8 cellular contexts compared by ENCODE assay signal in the genomic region with DNA sequence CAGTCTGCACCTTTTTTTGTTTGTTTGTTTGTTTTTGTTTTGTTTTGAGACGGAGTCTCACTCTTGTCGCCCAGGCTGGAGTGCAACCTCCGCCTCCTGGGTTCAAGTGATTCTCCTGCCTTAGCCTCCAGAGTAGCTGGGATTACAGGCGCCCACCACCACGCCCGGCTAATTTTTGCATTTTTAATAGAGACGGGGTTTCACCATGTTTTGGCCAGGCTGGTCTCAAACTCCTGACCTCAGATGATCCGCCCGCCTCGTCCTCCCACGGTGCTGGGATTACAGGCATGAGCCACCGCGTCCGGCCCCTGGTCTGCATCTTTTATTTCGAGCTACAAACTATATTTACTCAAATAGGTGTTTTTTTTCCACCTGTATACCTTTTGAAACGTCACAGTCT. TPM values are rescaled to one million over a fixed set of nuclear protein-coding genes. Genes with fewer than 3 reads are reported as not detected.
DNase-seq lines count a peak whose midpoint lies in the region; FAIRE-seq and TF ChIP-seq lines count a peak whose summit lies in the region.
"Not testable (repeated sequence)": the region's sequence is repeated elsewhere in the genome, so short reads cannot be mapped to it uniquely, and the experiment has no call there.

No MANE protein-coding gene starts in this region.

- peak overlapping the region; percentile 80 to 98 (median 89) for H3K4me2 ChIP-seq in BLaER1 treated with 17β-estradiol and CSF1 and Interleukin-3, amounts not matched to agents 10 nM and 100 nM
- peak overlapping the region; percentile 84 for H3K4me2 ChIP-seq in SK-N-SH

- H3K4me1 ChIP-seq in BLaER1 treated with 17β-estradiol and CSF1 and Interleukin-3, amounts not matched to agents 10 nM and 100 nM, result peaks cover 22 to 49% (median 38%) of the 10 kb centered on the region in 10 experiments
- H3K4me1 ChIP-seq in SK-N-SH (ENCODE audit: control insufficient read depth in 1 of 2, insufficient read depth in 2 of 2, low read depth in 1 of 2, low read length in 1 of 2), result peaks cover 7 to 13% of the 10 kb centered on the region in 2 experiments; a peak in 3 of 4 replicates
- peaks cover 4 to 10% of the 10 kb centered on the region in 2 donors for H3K4me1 ChIP-seq in kidney (ENCODE audit: control insufficient read depth in 1 of 2, insufficient read depth in 1 of 2, low read depth in 1 of 2, low read length in 2 of 2)
- H3K4me1 ChIP-seq in neutrophil (ENCODE audit: control insufficient read depth in 1 of 2, insufficient read depth in 1 of 2, low read depth in 1 of 2, low read length in 1 of 2), result peaks cover 23 to 24% of the 10 kb centered on the region in 2 experiments

- H3K36me3 ChIP-seq in BLaER1 treated with 17β-estradiol and CSF1 and Interleukin-3, amounts not matched to agents 10 nM and 100 nM, result peaks cover 28 to 53% (median 39%) of the 10 kb centered on the region in 11 experiments
- peaks cover 28 to 38% of the 10 kb centered on the region in 2 experiments for H3K36me3 ChIP-seq in SK-N-SH (replicated peaks in 1 of 2; ENCODE audit: control insufficient read depth in 1 of 2, insufficient read depth in 2 of 2, low read length in 1 of 2)
- not testable (repeated sequence) for H3K36me3 ChIP-seq in kidney (ENCODE audit: control insufficient read depth in 1 of 2, insufficient read depth in 2 of 2, low read length in 2 of 2)
- H3K36me3 ChIP-seq in neutrophil, result peaks cover 14% of the 10 kb centered on the region

- not testable (repeated sequence) for H3F3A ChIP-seq in SK-N-SH (replicated peaks; ENCODE audit: insufficient read depth)

- H3K9me2 ChIP-seq in SK-N-SH, result not testable (repeated sequence)

- CTCF ChIA-PET in SK-N-SH (lab: Yijun Ruan, JAX), result not testable (repeated sequence)

- H3K27ac Mint-ChIP-seq in activated naive CD8-positive, alpha-beta T cell, result peak overlapping the region; percentile 95
- H3K27ac Mint-ChIP-seq in endothelial cell (ENCODE audit: unreplicated experiment), result peak overlapping the region; percentile 91

- peak overlapping the region in 10 of 11 experiments; percentile 97 to 100 (median 99); a peak in 16 of 22 replicates for H3K27ac ChIP-seq in BLaER1 treated with 17β-estradiol and CSF1 and Interleukin-3, amounts not matched to agents 10 nM and 100 nM
- not testable (repeated sequence) for H3K27ac ChIP-seq in SK-N-SH (ENCODE audit: low read depth in 2 of 2, low read length in 1 of 2)
- peak overlapping the region in 1 of 2 donors; percentile 100 for H3K27ac ChIP-seq in kidney (ENCODE audit: low read depth in 2 of 2, low read length in 2 of 2)
- H3K27ac ChIP-seq in neutrophil, result peak overlapping the region; percentile 99
- H3K27ac ChIP-seq in substantia nigra (ENCODE audit: low read depth, low read length, poor library complexity, severe bottlenecking), result peak overlapping the region; percentile 95

- H3K9me3 ChIP-seq in BLaER1 treated with 17β-estradiol and CSF1 and Interleukin-3, amounts not matched to agents 10 nM and 100 nM (replicated peaks in 1 of 11); SK-N-SH; kidney (ENCODE audit: control insufficient read depth in 1 of 2, low read length in 2 of 2); neutrophil: not testable (repeated sequence)

- peak overlapping the region; percentile 96 to 99 (median 98) for H3K9ac ChIP-seq in BLaER1 treated with 17β-estradiol and CSF1 and Interleukin-3, amounts not matched to agents 10 nM and 100 nM
- H3K9ac ChIP-seq in SK-N-SH (peak overlapping the region; percentile 99), kidney (ENCODE audit: low read length in 2 of 2) (peak overlapping the region; percentile 74 to 94)

- peaks cover 36% of the 10 kb centered on the region for H3K4me1 Mint-ChIP-seq in activated naive CD8-positive, alpha-beta T cell (ENCODE audit: low read depth)
- peaks cover 14% of the 10 kb centered on the region for H3K4me1 Mint-ChIP-seq in endothelial cell (ENCODE audit: unreplicated experiment)

- FAIRE-seq in kidney (lab: Jason Lieb, UNC), result not testable (repeated sequence)

- intact Hi-C loops in kidney (cut with DNase I), result not testable (repeated sequence)

- 1% methylated on average over 16 of the region's 16 CpGs for WGBS in SK-N-SH (ENCODE audit: low lambda C conversion rate)

- H3K27me3 ChIP-seq in BLaER1 treated with 17β-estradiol and CSF1 and Interleukin-3, amounts not matched to agents 10 nM and 100 nM; SK-N-SH (ENCODE audit: insufficient read depth); neutrophil: not testable (repeated sequence)

- peak overlapping the region; percentile 85 for H2AFZ ChIP-seq in SK-N-SH (ENCODE audit: low read depth)

- not testable (repeated sequence) for H3K9me3 Mint-ChIP-seq in activated naive CD8-positive, alpha-beta T cell (ENCODE audit: low read depth); endothelial cell (ENCODE audit: unreplicated experiment)

- not testable (repeated sequence) for TF ChIP-seq RAD21 in SK-N-SH (IDR thresholded peaks at IDR 0.05; ENCODE audit: low read length)

- peak overlapping the region; percentile 69 to 97 (median 82) for H3K4me3 ChIP-seq in BLaER1 treated with 17β-estradiol and CSF1 and Interleukin-3, amounts not matched to agents 10 nM and 100 nM
- H3K4me3 ChIP-seq in SK-N-SH (ENCODE audit: low read depth in 2 of 2, low read length in 1 of 2), result peak overlapping the region; percentile 88 to 90
- peak overlapping the region; percentile 85 to 97 for H3K4me3 ChIP-seq in kidney (ENCODE audit: low read length in 2 of 2)
- peak overlapping the region; percentile 86 to 98 for H3K4me3 ChIP-seq in neutrophil (ENCODE audit: low read depth in 1 of 2, low read length in 1 of 2)

- DNase-seq in HT-29 (ENCODE audit: low spot score), result peak; percentile 3
- DNase-seq in SK-N-SH; endothelial cell (ENCODE audit: low spot score); kidney; substantia nigra (lab: John Stamatoyannopoulos, UW): not testable (repeated sequence)

- H3K27me3 Mint-ChIP-seq in activated naive CD8-positive, alpha-beta T cell; endothelial cell (ENCODE audit: unreplicated experiment): not testable (repeated sequence)

- not testable (repeated sequence) for TF ChIP-seq CTCF in SK-N-SH (IDR thresholded peaks at IDR 0.05); endothelial cell (IDR thresholded peaks at IDR 0.05; ENCODE audit: unreplicated experiment); kidney (IDR thresholded peaks at IDR 0.05; ENCODE audit: borderline replicate concordance, extremely low read depth, insufficient read depth); neutrophil (IDR thresholded peaks at IDR 0.05)

- peaks cover 13 to 34% (median 27%) of the 10 kb centered on the region in 11 experiments; a peak in 19 of 22 replicates for H4K20me1 ChIP-seq in BLaER1 treated with 17β-estradiol and CSF1 and Interleukin-3, amounts not matched to agents 10 nM and 100 nM
- H4K20me1 ChIP-seq in SK-N-SH (ENCODE audit: insufficient read depth), result not testable (repeated sequence)

- H3K4me3 Mint-ChIP-seq in activated naive CD8-positive, alpha-beta T cell, result peak overlapping the region; percentile 93
- H3K4me3 Mint-ChIP-seq in endothelial cell (ENCODE audit: unreplicated experiment), result peak overlapping the region; percentile 96

- H3K79me2 ChIP-seq in SK-N-SH (ENCODE audit: insufficient read depth), result peaks cover 80% of the 10 kb centered on the region

- POLR2A ChIA-PET in SK-N-SH (lab: Yijun Ruan, JAX), result interaction anchor here (0.5 to 0.6 kb wide), 2 partner anchors 422 to 1639 kb away, joined by 3 read pairs; no protein-coding TSS in a partner anchor

- H3K36me3 Mint-ChIP-seq in activated naive CD8-positive, alpha-beta T cell; endothelial cell (ENCODE audit: low read depth, unreplicated experiment): not testable (repeated sequence)

- not testable (repeated sequence) for TF ChIP-seq EP300 in SK-N-SH (IDR thresholded peaks at IDR 0.05; ENCODE audit: borderline replicate concordance in 1 of 2, low read depth in 1 of 2, low read length in 1 of 2)

RNA-seq across cellular contexts. Expression of gene RAD17, which starts 0.7 kb away (rescaled TPM):
- 7.2 and 14.9 TPM in 2 replicates for total RNA-seq in HT-29 (2014; rRNA removed; shearing (Covaris generic))
- polyA plus RNA-seq in SK-N-SH (2012; rRNA removed) (15.4 and 16.9 TPM in 2 replicates), kidney (ENCODE audit: insufficient read depth, low read depth, low replicate concordance) (19.7 TPM)
- 15.0 and 16.9 TPM in 2 replicates for polyA plus RNA-seq in SK-N-SH (2012; cell fraction: cytosol; rRNA removed)
- polyA plus RNA-seq in SK-N-SH (2012; cell fraction: nucleus; rRNA removed), result 34.8 and 41.9 TPM in 2 replicates
- total RNA-seq in endothelial cell (ENCODE audit: unreplicated experiment) (23.3 TPM), kidney (26.6 TPM)

RNA-seq across cellular contexts. Expression of gene AK6, which starts 1.0 kb away (rescaled TPM):
- 23.7 and 23.8 TPM in 2 replicates for total RNA-seq in HT-29 (2014; rRNA removed; shearing (Covaris generic))
- polyA plus RNA-seq in SK-N-SH (2012; rRNA removed), result 12.9 and 15.1 TPM in 2 replicates
- polyA plus RNA-seq in SK-N-SH (2012; cell fraction: cytosol; rRNA removed), result 23.4 and 43.1 TPM in 2 replicates
- polyA plus RNA-seq in SK-N-SH (2012; cell fraction: nucleus; rRNA removed), result 4.9 and 9.5 TPM in 2 replicates
- 27.1 TPM for total RNA-seq in endothelial cell (ENCODE audit: unreplicated experiment)
- 31.1 TPM for total RNA-seq in kidney
- 73.7 TPM for polyA plus RNA-seq in kidney (ENCODE audit: insufficient read depth, low read depth, low replicate concordance)

RNA-seq across cellular contexts. Expression of gene TAF9, which starts 1.0 kb away (rescaled TPM):
- 77.5 and 82.6 TPM in 2 replicates for total RNA-seq in HT-29 (2014; rRNA removed; shearing (Covaris generic))
- 106 and 138 TPM in 2 replicates for polyA plus RNA-seq in SK-N-SH (2012; rRNA removed)
- 140 and 172 TPM in 2 replicates for polyA plus RNA-seq in SK-N-SH (2012; cell fraction: cytosol; rRNA removed)
- 65.0 and 98.1 TPM in 2 replicates for polyA plus RNA-seq in SK-N-SH (2012; cell fraction: nucleus; rRNA removed)
- 59.4 TPM for total RNA-seq in endothelial cell (ENCODE audit: unreplicated experiment)
- total RNA-seq in kidney, result 42.4 TPM
- 46.4 TPM for polyA plus RNA-seq in kidney (ENCODE audit: insufficient read depth, low read depth, low replicate concordance)

RNA-seq across cellular contexts. Expression of gene CCDC125, which starts 37.7 kb away (rescaled TPM):
- total RNA-seq in HT-29 (2014; rRNA removed; shearing (Covaris generic)), result 3.4 and 3.7 TPM in 2 replicates
- polyA plus RNA-seq in SK-N-SH (2012; rRNA removed) (1.7 and 2.3 TPM in 2 replicates), kidney (ENCODE audit: insufficient read depth, low read depth, low replicate concordance) (4.5 TPM)
- 1.9 and 2.4 TPM in 2 replicates for polyA plus RNA-seq in SK-N-SH (2012; cell fraction: cytosol; rRNA removed)
- 4.8 and 6.7 TPM in 2 replicates for polyA plus RNA-seq in SK-N-SH (2012; cell fraction: nucleus; rRNA removed)
- total RNA-seq in endothelial cell (ENCODE audit: unreplicated experiment) (4.8 TPM), kidney (10.6 TPM)

RNA-seq across cellular contexts. Expression of gene MARVELD2, which starts 44.6 kb away (rescaled TPM):
- total RNA-seq in HT-29 (2014; rRNA removed; shearing (Covaris generic)), result 21.8 and 26.7 TPM in 2 replicates
- polyA plus RNA-seq in SK-N-SH (2012; rRNA removed) (0.07 TPM in 1 of 2 replicates, not detected in the other), kidney (ENCODE audit: insufficient read depth, low read depth, low replicate concordance) (8.5 TPM)
- polyA plus RNA-seq in SK-N-SH (2012; cell fraction: cytosol; rRNA removed), result 0.01 and 0.03 TPM in 2 replicates
- polyA plus RNA-seq in SK-N-SH (2012; cell fraction: nucleus; rRNA removed), result 0.06 and 0.14 TPM in 2 replicates
- total RNA-seq in endothelial cell (ENCODE audit: unreplicated experiment) (6.5 TPM), kidney (41.2 TPM)
